Comparison of ENCODE assay signal across 11 cellular contexts in the genomic region with DNA sequence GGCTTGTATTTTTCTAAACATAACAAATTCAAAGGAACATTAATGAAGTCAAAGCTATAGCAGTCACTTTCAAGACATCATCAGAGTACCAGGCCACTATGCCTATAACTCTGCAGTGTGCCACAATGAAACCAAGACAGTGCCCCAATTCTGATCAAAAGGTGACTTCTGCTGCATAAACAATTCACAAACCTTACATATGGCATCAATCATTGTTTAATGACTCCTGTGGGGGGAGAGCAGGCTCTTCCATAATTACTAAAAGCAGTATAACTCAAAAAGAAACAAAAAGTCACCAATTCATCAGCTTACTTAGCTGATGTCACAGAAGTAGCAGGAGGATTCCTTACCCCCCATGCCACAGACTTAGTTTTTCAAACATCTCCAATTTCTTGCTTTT. TPM values are rescaled to one million over a fixed set of nuclear protein-coding genes. Genes with fewer than 3 reads are reported as not detected.
DNase-seq lines count a peak whose midpoint lies in the region; ATAC-seq, FAIRE-seq and TF ChIP-seq lines count a peak whose summit lies in the region.
"Had no signal": no experiment of that assay in that cellular context is flagged by ENCODE, and none has a peak within 500 bp of the region (broad histone marks: within the 10 kb centered on the region; RNA-seq: fewer than 3 reads in every experiment).

No MANE protein-coding gene starts in this region.

- H3K4me2 ChIP-seq in GM12878 (ENCODE audit: control insufficient read depth, insufficient read depth) = peak overlapping the region; percentile 67

- no peaks in the 10 kb centered on the region for H3K27me3 ChIP-seq in heart right ventricle
- H3K27me3 ChIP-seq in GM12878 (replicated peaks in 1 of 2; ENCODE audit: control insufficient read depth in 2 of 2, insufficient read depth in 2 of 2, low read length in 1 of 2) = no peaks in the 10 kb centered on the region

- H3K9me3 ChIP-seq in heart right ventricle = peaks cover 0 to 7% (median 0%) of the 10 kb centered on the region in 11 donors
- no peaks in the 10 kb centered on the region; the same call in 2 of the 3 replicates for H3K9me3 ChIP-seq in GM12878 (replicated peaks; ENCODE audit: control insufficient read depth, insufficient read depth, low read length)

- H3K79me2 ChIP-seq in GM12878 (ENCODE audit: control insufficient read depth, insufficient read depth, low read length) = peaks cover 26% of the 10 kb centered on the region

- H3K36me3 Mint-ChIP-seq in natural killer cell = no peaks in the 10 kb centered on the region

- no peak overlapping the region for H3K4me3 ChIP-seq in heart right ventricle
- no peak overlapping the region for H3K4me3 ChIP-seq in GM12878
- no peak overlapping the region for H3K4me3 ChIP-seq in foreskin fibroblast (ENCODE audit: low read depth in 1 of 2, low read length in 2 of 2)

- no peak overlapping the region for H2AFZ ChIP-seq in GM12878 (ENCODE audit: control insufficient read depth, low read depth, low read length)

- H3K27ac ChIP-seq in heart right ventricle (peak overlapping the region; percentile 22 to 82 (median 64)), GM12878 (ENCODE audit: control insufficient read depth, insufficient read depth) (no peak overlapping the region)

- no peak for TF ChIP-seq POLR2A in GM12878 (IDR thresholded peaks at IDR 0.05; ENCODE audit: low read depth, low read length)

- ATAC-seq in heart right ventricle = no peak
- ATAC-seq in left cardiac atrium = no peak
- ATAC-seq in GM12878 = peak; percentile 19; the same call in 2 of the 3 replicates
- ATAC-seq in natural killer cell = no peak
- ATAC-seq in GM18858 (IDR thresholded peaks at IDR 0.05; ENCODE audit: unreplicated experiment) = no peak

- H3K36me3 ChIP-seq in heart right ventricle (peaks cover 0 to 4% (median 0%) of the 10 kb centered on the region in 9 donors), GM12878 (ENCODE audit: control insufficient read depth in 2 of 2, insufficient read depth in 2 of 2, low read length in 1 of 2) (no peaks in the 10 kb centered on the region; a peak in 1 of 4 replicates)

- no peaks in the 10 kb centered on the region for H3K9me3 Mint-ChIP-seq in natural killer cell

- BruUV-seq in GM12878 (replicated peaks; lab: Mats Ljungman, UMichigan) = no TSS peak

- H4K20me1 ChIP-seq in GM12878 (ENCODE audit: control insufficient read depth, insufficient read depth) = no peaks in the 10 kb centered on the region

- no peak overlapping the region for H3K9ac ChIP-seq in GM12878 (ENCODE audit: control insufficient read depth, insufficient read depth, low read length)

- TF ChIP-seq EP300 in GM12878 (IDR thresholded peaks at IDR 0.05; ENCODE audit: borderline replicate concordance in 1 of 2, control insufficient read depth in 1 of 2, low read depth in 2 of 2, low read length in 2 of 2) = no peak

- H3K27me3 Mint-ChIP-seq in natural killer cell (ENCODE audit: low read depth in 2 of 2) = no peaks in the 10 kb centered on the region

- POLR2A ChIA-PET in GM12878 (lab: Charles Lee) = interaction anchor here (1.2 to 1.5 kb wide), 2 partner anchors 15 to 249 kb away, joined by 4 to 6 read pairs; no protein-coding TSS in a partner anchor

- H3K4me1 ChIP-seq in heart right ventricle (peaks cover 2 to 52% (median 31%) of the 10 kb centered on the region in 9 donors), GM12878 (ENCODE audit: control insufficient read depth, insufficient read depth, low read length) (peaks cover 31% of the 10 kb centered on the region)

- CTCF ChIA-PET in GM12878 (lab: Yijun Ruan, JAX) = interaction anchor here (0.7 to 7.2 kb wide), 9 partner anchors 9 to 248 kb away, joined by 3 to 131 read pairs (median 6); a partner anchor contains a TSS

- RAD21 ChIA-PET in GM12878 (lab: Charles Lee; ENCODE audit: unreplicated experiment) = interaction anchor here (1.0 to 2.0 kb wide), 6 partner anchors 12 to 249 kb away, joined by 3 to 13 read pairs (median 4); no protein-coding TSS in a partner anchor

- SMC1A ChIA-PET in GM12878 (lab: Charles Lee; ENCODE audit: uncharacterized antibody, unreplicated experiment) = interaction anchor here (0.7 to 2.7 kb wide), 11 partner anchors 10 to 249 kb away, joined by 3 to 17 read pairs (median 5); a partner anchor contains a TSS

- no peak for FAIRE-seq in GM12878 (lab: Jason Lieb, UNC)
- peak; percentile 17 for FAIRE-seq in urothelium cell line (lab: Jason Lieb, UNC)
- FAIRE-seq: endometrium had no signal

- in situ Hi-C loops in GM12878 (cut with MboI) = loop anchor here (5.0 kb wide), 1 partner anchor 250 kb away; a partner anchor contains a TSS

- no peak for TF ChIP-seq RAD21 in GM12878 (IDR thresholded peaks at IDR 0.05; ENCODE audit: insufficient read depth, low read depth, low read length)

- peaks cover 32 to 55% of the 10 kb centered on the region in 2 donors for H3K4me1 Mint-ChIP-seq in natural killer cell

- DNase-seq in heart right ventricle = no peak
- no peak for DNase-seq in left cardiac atrium
- no peak for DNase-seq in GM12878 (ENCODE audit: low read depth, low spot score)
- no peak for DNase-seq in natural killer cell
- no peak for DNase-seq in urothelium cell line (ENCODE audit: low spot score)
- no peak for DNase-seq in foreskin fibroblast
- no peak for DNase-seq in NCI-H1436 treated with DMSO at 0.1 percent for 48 hours (lab: John Stamatoyannopoulos, UW)
- DNase-seq: H7, KBM-7 had no signal

- no peak for TF ChIP-seq CTCF in heart right ventricle (IDR thresholded peaks at IDR 0.05)
- no peak for TF ChIP-seq CTCF in GM12878 (IDR thresholded peaks at IDR 0.05 in 2 of 3, conservative IDR thresholded peaks at IDR 0.05 in 1 of 3; ENCODE audit: control insufficient read depth in 2 of 3, extremely low read depth in 1 of 3, insufficient read depth in 1 of 3, low read depth in 3 of 3, low read length in 3 of 3)
- no peak for TF ChIP-seq CTCF in natural killer cell (IDR thresholded peaks at IDR 0.05)
- TF ChIP-seq CTCF in foreskin fibroblast (IDR thresholded peaks at IDR 0.05; ENCODE audit: low read depth, low read length) = no peak

- H3K4me3 Mint-ChIP-seq in natural killer cell = no peak overlapping the region

- intact Hi-C loops in heart right ventricle (cut with DNase I) = loop anchor here in 1 of 10 donors (5.0 kb wide), 1 partner anchor 65 kb away; no protein-coding TSS in a partner anchor
- intact Hi-C loops in left cardiac atrium (cut with DNase I) = no loop called here
- intact Hi-C loops in GM12878 (cut with micrococcal nuclease; ENCODE audit: unreplicated experiment) = loop anchor here (5.0 kb wide), 1 partner anchor 65 kb away; no protein-coding TSS in a partner anchor
- intact Hi-C loops in natural killer cell (cut with micrococcal nuclease) = no loop called here

- H3K27ac Mint-ChIP-seq in natural killer cell = peak overlapping the region; percentile 75 to 88

TF ChIP-seq in GM12878, 131 proteins besides CTCF, POLR2A, EP300 and RAD21:
- TF ChIP-seq SMAD1 (IDR thresholded peaks at IDR 0.05; ENCODE audit: low read depth, partially characterized antibody) (no peak), JUNB (IDR thresholded peaks at IDR 0.05) (peak; percentile 42)
- TF ChIP-seq, protein P1, sequence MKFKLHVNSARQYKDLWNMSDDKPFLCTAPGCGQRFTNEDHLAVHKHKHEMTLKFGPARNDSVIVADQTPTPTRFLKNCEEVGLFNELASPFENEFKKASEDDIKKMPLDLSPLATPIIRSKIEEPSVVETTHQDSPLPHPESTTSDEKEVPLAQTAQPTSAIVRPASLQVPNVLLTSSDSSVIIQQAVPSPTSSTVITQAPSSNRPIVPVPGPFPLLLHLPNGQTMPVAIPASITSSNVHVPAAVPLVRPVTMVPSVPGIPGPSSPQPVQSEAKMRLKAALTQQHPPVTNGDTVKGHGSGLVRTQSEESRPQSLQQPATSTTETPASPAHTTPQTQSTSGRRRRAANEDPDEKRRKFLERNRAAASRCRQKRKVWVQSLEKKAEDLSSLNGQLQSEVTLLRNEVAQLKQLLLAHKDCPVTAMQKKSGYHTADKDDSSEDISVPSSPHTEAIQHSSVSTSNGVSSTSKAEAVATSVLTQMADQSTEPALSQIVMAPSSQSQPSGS (IDR thresholded peaks at IDR 0.05; ENCODE audit: low read length) = 0 out of 2 replicates have a peak, but pooled peaks have one; percentile 20

RNA-seq across cellular contexts. Expression of a gene that starts 15.5 kb away (rescaled TPM):
- total RNA-seq in heart right ventricle = 10 to 100 TPM in 4 of 10 donors, 1 to 10 TPM in 6; 6.8 to 15.9 (median 8.2) TPM
- 1 to 10 TPM; 1.9 to 5.0 TPM for polyA plus RNA-seq in heart right ventricle
- total RNA-seq in left cardiac atrium = 10 to 100 TPM; 15.2 to 16.4 TPM
- 45.1 and 47.9 TPM in 2 replicates for total RNA-seq in GM12878 (2013; cell fraction: nucleolus; rRNA removed)
- 18.3 and 19.5 TPM in 2 replicates for total RNA-seq in GM12878 (2014; rRNA removed)
- 14.8 and 17.2 TPM in 2 replicates for total RNA-seq in GM12878 (2014; rRNA removed; fragmentation: Illumina TruSeq; extraction: Trizol)
- 19.6 and 23.5 TPM in 2 replicates for total RNA-seq in GM12878 (2021)
- polyA plus RNA-seq in GM12878 (2011; ENCODE audit: low read depth) = 14.1 TPM
- polyA plus RNA-seq in GM12878 (2011; rRNA removed) = 28.0 and 32.0 TPM in 2 replicates
- 18.7 and 20.1 TPM in 2 replicates for polyA plus RNA-seq in GM12878 (2011; cell fraction: cytosol; rRNA removed)
- 27.4 and 28.2 TPM in 2 replicates for polyA plus RNA-seq in GM12878 (2011; cell fraction: nucleus; rRNA removed)
- 14.0 and 18.7 TPM in 2 replicates for polyA plus RNA-seq in GM12878 (2012)
- 19.1 and 24.1 TPM in 2 replicates for polyA plus RNA-seq in GM12878 (2014; fragmentation: Illumina TruSeq; extraction: Trizol)
- 1 to 10 TPM; 4.1 to 4.5 TPM for polyA plus RNA-seq in GM12878 (2014; fragmentation: Nextera tagmentation; extraction: Ambion mirVana)
- polyA plus RNA-seq in GM12878 (2014; rRNA removed) = 13.7 and 17.1 TPM in 2 replicates
- polyA plus RNA-seq in GM12878 (2016; fragmentation: Nextera tagmentation; extraction: Ambion mirVana) = 10 to 100 TPM; 12.0 to 14.2 TPM
- polyA minus RNA-seq in GM12878 (2011; rRNA and poly(A)+ RNA removed) = 24.7 and 26.7 TPM in 2 replicates
- polyA minus RNA-seq in GM12878 (2011; cell fraction: cytosol; rRNA and poly(A)+ RNA removed) = 9.6 and 12.5 TPM in 2 replicates
- polyA minus RNA-seq in GM12878 (2011; cell fraction: nucleus; rRNA and poly(A)+ RNA removed) = 10.8 and 17.7 TPM in 2 replicates
- 10 to 100 TPM; 32.9 to 58.8 (median 57.1) TPM for total RNA-seq in natural killer cell
